In genomic region chr18:79300382-79300781, GRCh38 we compare ENCODE assay signal across 27 cellular contexts.
"Had no signal": no experiment of that assay in that cellular context is flagged by ENCODE, and none has a peak within 500 bp of the region (broad histone marks: within the 10 kb centered on the region; RNA-seq: fewer than 3 reads in every experiment).

No MANE protein-coding gene starts in this region.

- H3K36me3 ChIP-seq: colonic mucosa, pancreas had no signal

- H3K9me3 ChIP-seq: body of pancreas, colonic mucosa, gastroesophageal sphincter, left ventricle myocardium inferior, pancreas, right atrium auricular region, stomach, suprapubic skin, tibial nerve had no signal

- H3K4me3 ChIP-seq: body of pancreas, colonic mucosa, gastroesophageal sphincter, left ventricle myocardium inferior, pancreas, right atrium auricular region, smooth muscle cell, stomach, suprapubic skin, tibial nerve had no signal

- H3K4me1 ChIP-seq: body of pancreas, colonic mucosa, gastroesophageal sphincter, left ventricle myocardium inferior, pancreas, right atrium auricular region, stomach, suprapubic skin, tibial nerve had no signal

- H3K27ac ChIP-seq: body of pancreas, colonic mucosa, epithelial cell of prostate, gastroesophageal sphincter, left ventricle myocardium inferior, pancreas, right atrium auricular region, stomach, suprapubic skin, tibial nerve, VCaP had no signal

- ATAC-seq: activated CD4-positive, CD25-positive, alpha-beta regulatory T cell treated with anti-CD3 and anti-CD28 coated beads, Interleukin-2, amount 50 U/mL, for 24 hours; body of pancreas; gastroesophageal sphincter; pancreas; stimulated activated naive B cell treated with anti-CD40 and anti-IgM and Interleukin-4, amounts not matched to agents 10 μg/mL and 1 μg/mL and 100 μg/mL, for 72 hours had no signal

- DNase-seq: activated CD4-positive, alpha-beta T cell treated with anti-CD3 and anti-CD28 coated beads for 48 hours; activated CD4-positive, alpha-beta T cell treated with anti-CD3 and anti-CD28 coated beads, Interleukin-2, amount 50 U/mL, for 48 hours; activated CD8-positive, alpha-beta memory T cell treated with anti-CD3 and anti-CD28 coated beads for 24 hours; activated effector memory CD4-positive, alpha-beta T cell treated with Interleukin-2 at 50 U/mL for 16 hours; activated naive CD4-positive, alpha-beta T cell treated with Interleukin-2 at 50 U/mL for 16 hours; aorta; body of pancreas; cerebellar nuclear complex; colonic mucosa; effector CD8-positive, alpha-beta T cell; left ventricle myocardium inferior; naive B cell; nephron progenitor cell; pancreas; stimulated activated CD4-positive, alpha-beta T cell treated with anti-CD3 and anti-CD28 coated beads, Interleukin-1b, Interleukin-23, amount 100 ng/mL, for 48 hours; stimulated activated CD4-positive, alpha-beta T cell treated with anti-CD3 and anti-CD28 coated beads, Interleukin-4, amount 100 ng/mL, for 4 hours; stimulated activated naive B cell treated with anti-CD40 and anti-IgM and Interleukin-4, amounts not matched to agents 10 μg/mL and 1 μg/mL and 100 μg/mL, for 72 hours; stomach; T-helper 1 cell had no signal

- H3K4me2 ChIP-seq: smooth muscle cell had no signal

- H3K27me3 ChIP-seq: body of pancreas, colonic mucosa, gastroesophageal sphincter, pancreas, right atrium auricular region, stomach, suprapubic skin, tibial nerve had no signal
